ENCODE assay signal across 1 cellular context in genomic region chr9:134391319-134392231, GRCh38.
TF ChIP-seq lines count a peak whose summit lies in the region.

No MANE protein-coding gene starts in this region.

TF ChIP-seq in WTC11, 78 proteins besides CTCF, POLR2A, EP300 and RAD21 (continued from another document):
- no peak for TF ChIP-seq ARID4B (CRISPR knock-in tag; IDR thresholded peaks at IDR 0.05; ENCODE audit: borderline replicate concordance)
